In the genomic region with DNA sequence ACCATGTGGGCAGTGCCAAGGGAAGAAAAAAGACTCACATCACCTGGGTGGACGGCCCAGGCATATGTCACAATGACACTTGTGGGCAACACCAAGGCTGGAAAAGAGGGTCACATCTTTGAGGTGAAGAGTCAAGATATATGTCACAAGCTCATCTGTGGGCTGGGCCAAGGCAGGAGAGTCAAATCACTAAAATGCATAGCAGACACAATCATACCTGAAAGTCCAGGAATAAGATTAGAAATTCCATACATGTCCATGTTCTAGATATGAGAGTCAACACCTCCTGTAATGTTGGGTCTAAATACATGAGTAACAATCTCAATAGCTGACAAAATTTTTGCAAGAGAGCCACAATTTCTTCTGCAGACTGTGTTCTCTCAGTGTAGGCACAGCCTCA, we compare ENCODE assay signal across 32 cellular contexts.
DNase-seq lines count a peak whose midpoint lies in the region; ATAC-seq and TF ChIP-seq lines count a peak whose summit lies in the region.
"Had no signal": no experiment of that assay in that cellular context is flagged by ENCODE, and none has a peak within 500 bp of the region (broad histone marks: within the 10 kb centered on the region; RNA-seq: fewer than 3 reads in every experiment).

No MANE protein-coding gene starts in this region.

- no peak overlapping the region for H2AFZ ChIP-seq in trophoblast cell (ENCODE audit: insufficient read depth, low read length, poor library complexity)

- no peak overlapping the region for H2BK12ac ChIP-seq in trophoblast cell (ENCODE audit: low read length)

- H3K4me1 ChIP-seq in RWPE2 (ENCODE audit: insufficient read depth, poor library complexity, severe bottlenecking) (peaks cover 23% of the 10 kb centered on the region), trophoblast cell (ENCODE audit: control insufficient read depth in 1 of 2, insufficient read depth in 2 of 2, low read length in 2 of 2) (no peaks in the 10 kb centered on the region)
- H3K4me1 ChIP-seq: A549, BE2C, Caco-2 had no signal

- H3K18ac ChIP-seq in trophoblast cell (ENCODE audit: low read length): no peak overlapping the region

- H2AK5ac ChIP-seq in trophoblast cell (ENCODE audit: low read length): no peak overlapping the region

- H3K9me3 ChIP-seq in RWPE2 (ENCODE audit: severe bottlenecking): no peaks in the 10 kb centered on the region
- no peaks in the 10 kb centered on the region for H3K9me3 ChIP-seq in T-helper 17 cell (ENCODE audit: control insufficient read depth, low read length, poor library complexity, severe bottlenecking)
- peaks cover 15% of the 10 kb centered on the region for H3K9me3 ChIP-seq in trophoblast cell (ENCODE audit: insufficient read depth, low read depth, low read length)
- H3K9me3 ChIP-seq: BE2C, Caco-2 had no signal

- H3K4me3 ChIP-seq in RWPE2 (ENCODE audit: severe bottlenecking) (no peak overlapping the region), trophoblast cell (ENCODE audit: low read depth, low read length) (no peak overlapping the region)
- H3K4me3 ChIP-seq: A549; BLaER1; BLaER1 treated with 17β-estradiol and CSF1 and Interleukin-3, amounts not matched to agents 10 nM and 100 nM had no signal

- no peak for DNase-seq in RWPE2 (ENCODE audit: low spot score)
- no peak for DNase-seq in T-helper 17 cell
- DNase-seq in trophoblast cell: peak; percentile 54 to 80
- DNase-seq in HPDE6-E6E7 (ENCODE audit: extremely low spot score): no peak
- DNase-seq in activated naive CD8-positive, alpha-beta T cell treated with anti-CD3 and anti-CD28 coated beads, Interleukin-2, amount 50 U/mL, for 24 hours: no peak
- no peak for DNase-seq in cerebellar cortex (ENCODE audit: low spot score)
- DNase-seq: 8988T; ACHN; AML-193; BE2C; C1 segment of cervical spinal cord; Caco-2; Calu3; CD4-positive, alpha-beta memory T cell; CD4-positive, alpha-beta T cell; CD4-positive, CD25-positive, alpha-beta regulatory T cell; CD8-positive, alpha-beta memory T cell; CD8-positive, alpha-beta T cell; COR-L47; DMS 273 treated with DMSO at 0.1 percent for 48 hours; DMS153; DMS79; DMS79 treated with DMSO at 0.1 percent for 48 hours; DND-41; EL had no signal

- no peak overlapping the region for H3K14ac ChIP-seq in trophoblast cell (ENCODE audit: low read length)

- no peak overlapping the region for H4K91ac ChIP-seq in trophoblast cell (ENCODE audit: low read depth, low read length)

- no peaks in the 10 kb centered on the region for H3K27me3 ChIP-seq in RWPE2 (ENCODE audit: insufficient read depth, poor library complexity, severe bottlenecking)
- H3K27me3 ChIP-seq in trophoblast cell (ENCODE audit: insufficient read depth, low read length): no peaks in the 10 kb centered on the region
- H3K27me3 ChIP-seq: BE2C; BLaER1; BLaER1 treated with 17β-estradiol and CSF1 and Interleukin-3, amounts not matched to agents 10 nM and 100 nM had no signal

- H3K4ac ChIP-seq in trophoblast cell (ENCODE audit: low read depth, low read length): no peak overlapping the region

- peak overlapping the region; percentile 10 for H3K4me3 Mint-ChIP-seq in T-helper 17 cell
- no peak overlapping the region for H3K4me3 Mint-ChIP-seq in activated naive CD8-positive, alpha-beta T cell treated with anti-CD3 and anti-CD28 coated beads, Interleukin-2, amount 50 U/mL, for 24 hours
- H3K4me3 Mint-ChIP-seq: B cell; CD14-positive monocyte; CD4-positive, alpha-beta memory T cell; CD4-positive, alpha-beta T cell; CD4-positive, CD25-positive, alpha-beta regulatory T cell; CD8-positive, alpha-beta memory T cell; CD8-positive, alpha-beta T cell had no signal

- ATAC-seq in RWPE2 (ENCODE audit: low read depth) (no peak), T-helper 17 cell (no peak)
- ATAC-seq in activated naive CD8-positive, alpha-beta T cell treated with anti-CD3 and anti-CD28 coated beads, Interleukin-2, amount 50 U/mL, for 24 hours: no peak
- ATAC-seq: A549; CD8-positive, alpha-beta T cell had no signal

- WGBS in trophoblast cell (ENCODE audit: extremely low coverage, insufficient coverage, insufficient read length): no CpG with 5 or more reads among the region's 1 CpG

- H4K8ac ChIP-seq in trophoblast cell (ENCODE audit: low read depth, low read length): no peak overlapping the region

- H3K4me1 Mint-ChIP-seq in T-helper 17 cell: no peaks in the 10 kb centered on the region
- H3K4me1 Mint-ChIP-seq in activated naive CD8-positive, alpha-beta T cell treated with anti-CD3 and anti-CD28 coated beads, Interleukin-2, amount 50 U/mL, for 24 hours: no peaks in the 10 kb centered on the region
- H3K4me1 Mint-ChIP-seq: B cell; CD14-positive monocyte; CD4-positive, alpha-beta memory T cell; CD4-positive, CD25-positive, alpha-beta regulatory T cell; CD8-positive, alpha-beta memory T cell had no signal

- no peak overlapping the region for H3K4me2 ChIP-seq in trophoblast cell (ENCODE audit: low read length)
- H3K4me2 ChIP-seq: A549; BLaER1; BLaER1 treated with 17β-estradiol and CSF1 and Interleukin-3, amounts not matched to agents 10 nM and 100 nM had no signal

- H2BK5ac ChIP-seq in trophoblast cell (ENCODE audit: low read depth, low read length, poor library complexity): no peak overlapping the region

- H3K9me3 Mint-ChIP-seq in activated naive CD8-positive, alpha-beta T cell treated with anti-CD3 and anti-CD28 coated beads, Interleukin-2, amount 50 U/mL, for 24 hours: no peaks in the 10 kb centered on the region
- H3K9me3 Mint-ChIP-seq: CD4-positive, alpha-beta T cell had no signal

- no peaks in the 10 kb centered on the region for H3K27me3 Mint-ChIP-seq in T-helper 17 cell
- no peaks in the 10 kb centered on the region for H3K27me3 Mint-ChIP-seq in activated naive CD8-positive, alpha-beta T cell treated with anti-CD3 and anti-CD28 coated beads, Interleukin-2, amount 50 U/mL, for 24 hours
- H3K27me3 Mint-ChIP-seq: B cell; CD4-positive, alpha-beta memory T cell; CD4-positive, alpha-beta T cell; CD4-positive, CD25-positive, alpha-beta regulatory T cell; CD8-positive, alpha-beta memory T cell had no signal

- peaks cover 2% of the 10 kb centered on the region for H3K36me3 Mint-ChIP-seq in T-helper 17 cell (ENCODE audit: low read depth)
- peaks cover 1% of the 10 kb centered on the region for H3K36me3 Mint-ChIP-seq in activated naive CD8-positive, alpha-beta T cell treated with anti-CD3 and anti-CD28 coated beads, Interleukin-2, amount 50 U/mL, for 24 hours (ENCODE audit: low read depth)
- H3K36me3 Mint-ChIP-seq: CD14-positive monocyte; CD4-positive, alpha-beta memory T cell; CD4-positive, CD25-positive, alpha-beta regulatory T cell; CD8-positive, alpha-beta memory T cell; CD8-positive, alpha-beta T cell had no signal

- TF ChIP-seq CTCF in RWPE2 (IDR thresholded peaks at IDR 0.05; ENCODE audit: poor library complexity, severe bottlenecking): no peak

- H3K27ac ChIP-seq in RWPE2 (ENCODE audit: poor library complexity, severe bottlenecking) (peak overlapping the region; percentile 2), trophoblast cell (ENCODE audit: low read depth, low read length) (no peak overlapping the region)
- H3K27ac ChIP-seq: 22Rv1; A549; BLaER1; BLaER1 treated with 17β-estradiol and CSF1 and Interleukin-3, amounts not matched to agents 10 nM and 100 nM; C4-2B had no signal

- H3K23ac ChIP-seq in trophoblast cell (ENCODE audit: low read length): no peak overlapping the region

- no peak overlapping the region for H4K12ac ChIP-seq in trophoblast cell (ENCODE audit: low read depth, low read length)

- no peaks in the 10 kb centered on the region for H3K36me3 ChIP-seq in RWPE2 (ENCODE audit: low read depth)
- no peaks in the 10 kb centered on the region for H3K36me3 ChIP-seq in trophoblast cell (ENCODE audit: control insufficient read depth in 1 of 2, insufficient read depth in 2 of 2, low read length in 2 of 2)
- H3K36me3 ChIP-seq: BE2C; BLaER1; BLaER1 treated with 17β-estradiol and CSF1 and Interleukin-3, amounts not matched to agents 10 nM and 100 nM had no signal

- H3K9ac ChIP-seq in trophoblast cell (ENCODE audit: low read length): no peak overlapping the region
- H3K9ac ChIP-seq: BLaER1; BLaER1 treated with 17β-estradiol and CSF1 and Interleukin-3, amounts not matched to agents 10 nM and 100 nM had no signal

- H3K27ac Mint-ChIP-seq in T-helper 17 cell: no peak overlapping the region
- H3K27ac Mint-ChIP-seq in activated naive CD8-positive, alpha-beta T cell treated with anti-CD3 and anti-CD28 coated beads, Interleukin-2, amount 50 U/mL, for 24 hours: no peak overlapping the region
- H3K27ac Mint-ChIP-seq: B cell; CD14-positive monocyte; CD4-positive, alpha-beta memory T cell; CD4-positive, alpha-beta T cell; CD4-positive, CD25-positive, alpha-beta regulatory T cell; CD8-positive, alpha-beta memory T cell; CD8-positive, alpha-beta T cell had no signal

- H3K79me1 ChIP-seq in trophoblast cell (ENCODE audit: low read length): no peaks in the 10 kb centered on the region

- no peaks in the 10 kb centered on the region for H3K79me2 ChIP-seq in trophoblast cell (ENCODE audit: control insufficient read depth, insufficient read depth, low read length, poor library complexity)

- H2BK120ac ChIP-seq in trophoblast cell (ENCODE audit: insufficient read depth, low read length, poor library complexity): no peak overlapping the region

Comparison
In these comparisons a context has a peak if more than half of its experiments do, and no peak if none do; other contexts are left out.
1. DNase-seq: peak in trophoblast cell (2 of 2); none in RWPE2 (single experiment), T-helper 17 cell (0 of 3), HPDE6-E6E7 (single experiment), activated naive CD8-positive, alpha-beta T cell treated with anti-CD3 and anti-CD28 coated beads, Interleukin-2, amount 50 U/mL, for 24 hours (single experiment) and cerebellar cortex (single experiment).